14 cellular contexts compared by ENCODE assay signal in genomic region chr9:6943293-6943692, GRCh38.
A peak's percentile ranks its signal among the peaks of the same experiment; 100 is the strongest.
DNase-seq lines count a peak whose midpoint lies in the region; ATAC-seq and TF ChIP-seq lines count a peak whose summit lies in the region.
"Had no signal": no experiment of that assay in that cellular context is flagged by ENCODE, and none has a peak within 500 bp of the region (broad histone marks: within the 10 kb centered on the region; RNA-seq: fewer than 3 reads in every experiment).

No MANE protein-coding gene starts in this region.

- H4K20me1 ChIP-seq in GM23338 (replicated peaks; ENCODE audit: insufficient read depth), result no peaks in the 10 kb centered on the region

- H3K27me3 ChIP-seq in GM23338 (ENCODE audit: insufficient read depth), result no peaks in the 10 kb centered on the region
- H3K27me3 ChIP-seq: BLaER1 treated with 17β-estradiol and CSF1 and Interleukin-3, amounts not matched to agents 10 nM and 100 nM had no signal

- H3K9me2 ChIP-seq in GM23338 (ENCODE audit: insufficient read depth), result no peaks in the 10 kb centered on the region

- 0 out of 2 replicates have a peak, but pooled peaks cover 2% of the 10 kb centered on the region for H3K4me1 ChIP-seq in GM23338 (ENCODE audit: insufficient read depth)

- CTCF ChIA-PET in RWPE1 (lab: Yijun Ruan, JAX) (no interaction called here), WTC11 (lab: Charles Lee) (interaction anchor here (1.5 kb wide), 1 partner anchor 11 kb away, joined by 4 read pairs; no protein-coding TSS in a partner anchor)

- H3K79me2 ChIP-seq in GM23338 (replicated peaks; ENCODE audit: insufficient read depth), result no peaks in the 10 kb centered on the region

- no peak overlapping the region for H3K4me3 ChIP-seq in GM23338
- H3K4me3 ChIP-seq: BLaER1 treated with 17β-estradiol and CSF1 and Interleukin-3, amounts not matched to agents 10 nM and 100 nM had no signal

- H3K36me3 Mint-ChIP-seq in GM23338 (ENCODE audit: low read depth) (peaks cover 9% of the 10 kb centered on the region; the same call in 2 of the 3 replicates), WTC11 (peaks cover 16% of the 10 kb centered on the region)
- peaks cover 21% of the 10 kb centered on the region for H3K36me3 Mint-ChIP-seq in stimulated activated effector memory CD8-positive, alpha-beta T cell treated with anti-CD3 and anti-CD28 coated beads, Interleukin-12 subunit alpha, Interleukin-12 subunit beta, amount 100 ng/mL, for 72 hours
- H3K36me3 Mint-ChIP-seq in stimulated activated naive B cell treated with anti-CD40 and anti-IgM and Interleukin-4, amounts not matched to agents 10 μg/mL and 1 μg/mL and 100 μg/mL, for 72 hours, result peaks cover 18 to 53% of the 10 kb centered on the region in 2 donors

- no peak overlapping the region for H3K4me2 ChIP-seq in GM23338

- H3K9me3 Mint-ChIP-seq in GM23338 (peaks cover 10% of the 10 kb centered on the region; the same call in 2 of the 3 replicates), WTC11 (peaks cover 18% of the 10 kb centered on the region)
- H3K9me3 Mint-ChIP-seq in stimulated activated effector memory CD8-positive, alpha-beta T cell treated with anti-CD3 and anti-CD28 coated beads, Interleukin-12 subunit alpha, Interleukin-12 subunit beta, amount 100 ng/mL, for 72 hours, result no peaks in the 10 kb centered on the region
- no peaks in the 10 kb centered on the region for H3K9me3 Mint-ChIP-seq in stimulated activated naive B cell treated with anti-CD40 and anti-IgM and Interleukin-4, amounts not matched to agents 10 μg/mL and 1 μg/mL and 100 μg/mL, for 72 hours
- H3K9me3 Mint-ChIP-seq: CD8-positive, alpha-beta T cell; IgD-negative memory B cell had no signal

- H3K27ac Mint-ChIP-seq in GM23338 (no peak overlapping the region), WTC11 (peak overlapping the region; percentile 37; the same call in 1 of the 2 replicates)
- peak overlapping the region; percentile 20 for H3K27ac Mint-ChIP-seq in stimulated activated effector memory CD8-positive, alpha-beta T cell treated with anti-CD3 and anti-CD28 coated beads, Interleukin-12 subunit alpha, Interleukin-12 subunit beta, amount 100 ng/mL, for 72 hours
- no peak overlapping the region for H3K27ac Mint-ChIP-seq in stimulated activated naive B cell treated with anti-CD40 and anti-IgM and Interleukin-4, amounts not matched to agents 10 μg/mL and 1 μg/mL and 100 μg/mL, for 72 hours
- H3K27ac Mint-ChIP-seq: B cell; CD8-positive, alpha-beta T cell; IgD-negative memory B cell had no signal

- no peak overlapping the region for H3K4me3 Mint-ChIP-seq in GM23338
- H3K4me3 Mint-ChIP-seq in WTC11, result no peak overlapping the region
- H3K4me3 Mint-ChIP-seq in stimulated activated effector memory CD8-positive, alpha-beta T cell treated with anti-CD3 and anti-CD28 coated beads, Interleukin-12 subunit alpha, Interleukin-12 subunit beta, amount 100 ng/mL, for 72 hours, result no peak overlapping the region
- H3K4me3 Mint-ChIP-seq in stimulated activated naive B cell treated with anti-CD40 and anti-IgM and Interleukin-4, amounts not matched to agents 10 μg/mL and 1 μg/mL and 100 μg/mL, for 72 hours, result no peak overlapping the region
- H3K4me3 Mint-ChIP-seq: B cell; CD8-positive, alpha-beta T cell; H9; IgD-negative memory B cell had no signal

- DNase-seq in GM23338 (ENCODE audit: low spot score) (no peak), RWPE1 (ENCODE audit: low spot score) (no peak), WTC11 (ENCODE audit: low spot score) (no peak), NCI-H1092 treated with DMSO at 0.1 percent for 48 hours (lab: John Stamatoyannopoulos, UW) (no peak)
- no peak for DNase-seq in stimulated activated effector memory CD8-positive, alpha-beta T cell treated with anti-CD3 and anti-CD28 coated beads, Interleukin-12 subunit alpha, Interleukin-12 subunit beta, amount 100 ng/mL, for 72 hours (ENCODE audit: low spot score in 2 of 2)
- no peak for DNase-seq in stimulated activated naive B cell treated with anti-CD40 and anti-IgM and Interleukin-4, amounts not matched to agents 10 μg/mL and 1 μg/mL and 100 μg/mL, for 72 hours
- DNase-seq: Calu3; CD8-positive, alpha-beta T cell; GF-D8; H9 had no signal

- H2AFZ ChIP-seq in GM23338, result no peak overlapping the region

- H3F3A ChIP-seq in GM23338 (replicated peaks; ENCODE audit: low read depth), result no peaks in the 10 kb centered on the region

- POLR2A ChIA-PET in RWPE1 (lab: Yijun Ruan, JAX; ENCODE audit: low non-redundant PET), result no interaction called here
- POLR2A ChIA-PET in WTC11 (lab: Charles Lee), result no interaction called here

- H3K36me3 ChIP-seq in GM23338 (ENCODE audit: insufficient read depth), result no peaks in the 10 kb centered on the region

- H3K4me1 Mint-ChIP-seq in GM23338 (peaks cover 6% of the 10 kb centered on the region), WTC11 (peaks cover 8% of the 10 kb centered on the region; the same call in 1 of the 2 replicates)
- H3K4me1 Mint-ChIP-seq in stimulated activated effector memory CD8-positive, alpha-beta T cell treated with anti-CD3 and anti-CD28 coated beads, Interleukin-12 subunit alpha, Interleukin-12 subunit beta, amount 100 ng/mL, for 72 hours, result peaks cover 32% of the 10 kb centered on the region
- peaks cover 18 to 39% of the 10 kb centered on the region in 2 donors for H3K4me1 Mint-ChIP-seq in stimulated activated naive B cell treated with anti-CD40 and anti-IgM and Interleukin-4, amounts not matched to agents 10 μg/mL and 1 μg/mL and 100 μg/mL, for 72 hours
- H3K4me1 Mint-ChIP-seq: H9 had no signal

- H3K27me3 Mint-ChIP-seq in GM23338 (ENCODE audit: insufficient read depth, low read depth, poor library complexity) (peaks cover 4% of the 10 kb centered on the region), WTC11 (ENCODE audit: low read depth) (no peaks in the 10 kb centered on the region)
- no peaks in the 10 kb centered on the region for H3K27me3 Mint-ChIP-seq in stimulated activated naive B cell treated with anti-CD40 and anti-IgM and Interleukin-4, amounts not matched to agents 10 μg/mL and 1 μg/mL and 100 μg/mL, for 72 hours
- H3K27me3 Mint-ChIP-seq: B cell, IgD-negative memory B cell had no signal

- peak overlapping the region; percentile 10; the same call in 1 of the 2 replicates for H3K27ac ChIP-seq in GM23338 (ENCODE audit: low read depth)
- H3K27ac ChIP-seq in RWPE1, result peak overlapping the region; percentile 66

- TF ChIP-seq CTCF in GM23338 (conservative IDR thresholded peaks at IDR 0.05; ENCODE audit: low read depth in 2 of 2) (no peak), RWPE1 (conservative IDR thresholded peaks at IDR 0.05; ENCODE audit: low read depth) (no peak), WTC11 (IDR thresholded peaks at IDR 0.05) (no peak)

- ATAC-seq in GM23338 (no peak; the same call in 2 of the 3 replicates), WTC11 (peak; percentile 92), HG03457 (IDR thresholded peaks at IDR 0.05; ENCODE audit: unreplicated experiment) (no peak)
- no peak for ATAC-seq in stimulated activated effector memory CD8-positive, alpha-beta T cell treated with anti-CD3 and anti-CD28 coated beads, Interleukin-12 subunit alpha, Interleukin-12 subunit beta, amount 100 ng/mL, for 72 hours
- ATAC-seq in stimulated activated naive B cell treated with anti-CD40 and anti-IgM and Interleukin-4, amounts not matched to agents 10 μg/mL and 1 μg/mL and 100 μg/mL, for 72 hours (replicated peaks), result no peak
- ATAC-seq: CD8-positive, alpha-beta T cell had no signal

TF ChIP-seq in GM23338, 12 proteins besides CTCF, POLR2A, EP300 and RAD21:
- no peak for TF ChIP-seq EZH2phosphoT487 (IDR thresholded peaks at IDR 0.05; ENCODE audit: unreplicated experiment)
- TF ChIP-seq EZH2 (IDR thresholded peaks at IDR 0.05; ENCODE audit: low read depth, unreplicated experiment), result no peak

TF ChIP-seq in WTC11, 78 proteins besides CTCF, POLR2A, EP300 and RAD21 (continues in another document):
- TF ChIP-seq ZNF317 (CRISPR knock-in tag; IDR thresholded peaks at IDR 0.05; ENCODE audit: borderline replicate concordance, low read depth) (no peak), ZNF138 (CRISPR knock-in tag; conservative IDR thresholded peaks at IDR 0.05) (no peak), STAT6 (CRISPR knock-in tag; conservative IDR thresholded peaks at IDR 0.05; ENCODE audit: low read depth) (no peak), SMAD3 (CRISPR knock-in tag; IDR thresholded peaks at IDR 0.05; ENCODE audit: borderline replicate concordance) (no peak), ZNF423 (CRISPR knock-in tag; IDR thresholded peaks at IDR 0.05) (no peak), RORB (CRISPR knock-in tag; IDR thresholded peaks at IDR 0.05) (no peak), ZNF121 (CRISPR knock-in tag; IDR thresholded peaks at IDR 0.05) (no peak), ATF3 (CRISPR knock-in tag; conservative IDR thresholded peaks at IDR 0.05) (no peak), IRF2 (CRISPR knock-in tag; IDR thresholded peaks at IDR 0.05; ENCODE audit: borderline replicate concordance, low read depth) (no peak), MYBL2 (CRISPR knock-in tag; IDR thresholded peaks at IDR 0.05) (no peak), JUN (CRISPR knock-in tag; IDR thresholded peaks at IDR 0.05) (no peak), ATF1 (CRISPR knock-in tag; IDR thresholded peaks at IDR 0.05) (no peak), PRRX2 (CRISPR knock-in tag; IDR thresholded peaks at IDR 0.05) (no peak), ZNF219 (CRISPR knock-in tag; IDR thresholded peaks at IDR 0.05; ENCODE audit: borderline replicate concordance) (no peak), NR1H2 (CRISPR knock-in tag; IDR thresholded peaks at IDR 0.05) (no peak)

Comparison
In these comparisons a context has a peak if more than half of its experiments do, and no peak if none do; other contexts are left out.
1. H3K27ac Mint-ChIP-seq: peak in WTC11 (single experiment) and stimulated activated effector memory CD8-positive, alpha-beta T cell treated with anti-CD3 and anti-CD28 coated beads, Interleukin-12 subunit alpha, Interleukin-12 subunit beta, amount 100 ng/mL, for 72 hours (single experiment); none in GM23338 (single experiment) and stimulated activated naive B cell treated with anti-CD40 and anti-IgM and Interleukin-4, amounts not matched to agents 10 μg/mL and 1 μg/mL and 100 μg/mL, for 72 hours (single experiment).